In the genomic region with DNA sequence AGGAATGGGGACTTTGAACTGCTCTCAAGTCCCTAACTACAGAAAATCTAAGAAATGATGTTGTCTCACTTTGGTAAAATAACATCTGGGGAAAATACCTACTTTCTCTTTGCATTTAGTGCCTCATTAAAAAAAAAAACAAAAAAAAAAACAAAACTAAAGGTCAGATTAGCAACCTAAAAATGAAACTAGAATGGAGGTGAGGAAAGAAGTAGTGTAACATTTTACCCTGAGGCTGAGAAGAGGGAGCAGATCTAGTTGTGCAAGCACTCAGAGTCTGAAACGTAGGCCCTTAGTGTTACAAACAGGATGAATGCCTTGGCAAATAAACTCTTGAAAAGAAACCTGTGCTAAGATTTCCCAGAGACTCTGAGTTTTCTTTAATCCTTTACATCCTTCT, we compare ENCODE assay signal across 15 cellular contexts. TPM values are rescaled to one million over a fixed set of nuclear protein-coding genes. Genes with fewer than 3 reads are reported as not detected.
DNase-seq lines count a peak whose midpoint lies in the region; ATAC-seq and TF ChIP-seq lines count a peak whose summit lies in the region.
"Had no signal": no experiment of that assay in that cellular context is flagged by ENCODE, and none has a peak within 500 bp of the region (broad histone marks: within the 10 kb centered on the region; RNA-seq: fewer than 3 reads in every experiment).

No MANE protein-coding gene starts in this region.

- no peak for TF ChIP-seq CTCF in prostate gland (IDR thresholded peaks at IDR 0.05)

- H3K27me3 Mint-ChIP-seq in immature natural killer cell (ENCODE audit: low read depth in 3 of 3): peaks cover 3 to 14% (median 5%) of the 10 kb centered on the region in 3 donors

- intact Hi-C loops in prostate gland (cut with DNase I): no loop called here

- H3K9me3 Mint-ChIP-seq in immature natural killer cell: no peaks in the 10 kb centered on the region
- H3K9me3 Mint-ChIP-seq: GM23338 had no signal

- no peaks in the 10 kb centered on the region for H3K36me3 ChIP-seq in prostate gland
- H3K36me3 ChIP-seq: ascending aorta, WERI-Rb-1 had no signal

- H3K36me3 Mint-ChIP-seq in immature natural killer cell: no peaks in the 10 kb centered on the region

- no peaks in the 10 kb centered on the region for H3K4me1 ChIP-seq in prostate gland (replicated peaks)
- H3K4me1 ChIP-seq: ascending aorta had no signal

- TF ChIP-seq POLR2A in prostate gland (IDR thresholded peaks at IDR 0.05): no peak

- WGBS in prostate gland: 47% methylated on average over 1 of the region's 1 CpG

- peak overlapping the region; percentile 7 to 58 (median 49) for H3K4me3 Mint-ChIP-seq in immature natural killer cell
- H3K4me3 Mint-ChIP-seq: GM23338, neural crest cell had no signal

- H3K9me3 ChIP-seq in prostate gland: no peaks in the 10 kb centered on the region
- H3K9me3 ChIP-seq: ascending aorta had no signal

- H3K27me3 ChIP-seq in prostate gland (replicated peaks; ENCODE audit: insufficient read depth): no peaks in the 10 kb centered on the region
- H3K27me3 ChIP-seq: ascending aorta had no signal

- no peak overlapping the region for H3K27ac ChIP-seq in prostate gland
- H3K27ac ChIP-seq: ascending aorta, WERI-Rb-1 had no signal

- peak; percentile 52 for ATAC-seq in GM18519 (IDR thresholded peaks at IDR 0.05; ENCODE audit: low FRiP score, unreplicated experiment)
- ATAC-seq in GM21367 (IDR thresholded peaks at IDR 0.05; ENCODE audit: unreplicated experiment): peak; percentile 59
- peak; percentile 60 for ATAC-seq in HG03520 (IDR thresholded peaks at IDR 0.05; ENCODE audit: unreplicated experiment)
- no peak for ATAC-seq in esophagus mucosa
- ATAC-seq: GM23338 had no signal

- peaks cover 48 to 49% of the 10 kb centered on the region in 2 donors for H3K4me1 Mint-ChIP-seq in immature natural killer cell
- H3K4me1 Mint-ChIP-seq: neural crest cell had no signal

- no peak overlapping the region for H3K4me3 ChIP-seq in prostate gland
- H3K4me3 ChIP-seq: ascending aorta, GM23338 had no signal

- H3K27ac Mint-ChIP-seq in immature natural killer cell: peak overlapping the region; percentile 90 to 96 (median 92)
- H3K27ac Mint-ChIP-seq: GM23338 had no signal

- DNase-seq in immature natural killer cell (peak; percentile 46 to 51 (median 49)), prostate gland (ENCODE audit: low spot score) (no peak), NCI-H524 treated with DMSO at 0.1 percent for 48 hours (lab: John Stamatoyannopoulos, UW) (no peak)
- DNase-seq: NCI-H1930, WERI-Rb-1 had no signal

RNA-seq across cellular contexts. Expression of a gene that starts 56.0 kb away (rescaled TPM):
- not detected for polyA plus RNA-seq in immature natural killer cell
- total RNA-seq in esophagus mucosa: 0.36 TPM
- 1 to 10 TPM; 3.7 to 5.0 TPM for total RNA-seq in prostate gland
- total RNA-seq: ascending aorta, GM23338, neural crest cell, RPMI7951 had no signal
- polyA plus RNA-seq: GM23338 had no signal

RNA-seq across cellular contexts. Expression of a gene that starts 59.9 kb away (rescaled TPM):
- polyA plus RNA-seq in immature natural killer cell: under 1 TPM; 0.21 to 0.63 (median 0.37) TPM
- total RNA-seq in esophagus mucosa (not detected), prostate gland (not detected)
- total RNA-seq: ascending aorta, epithelial cell of proximal tubule, GM23338, neural crest cell, RPMI7951 had no signal
- polyA plus RNA-seq: GM23338, keratinocyte had no signal

Comparison
In these comparisons a context has a peak if more than half of its experiments do, and no peak if none do; other contexts are left out.
1. DNase-seq: peak in immature natural killer cell (3 of 3); none in prostate gland (single experiment) and NCI-H524 treated with DMSO at 0.1 percent for 48 hours (single experiment).